Comparison of ENCODE assay signal across 8 cellular contexts in the genomic region with DNA sequence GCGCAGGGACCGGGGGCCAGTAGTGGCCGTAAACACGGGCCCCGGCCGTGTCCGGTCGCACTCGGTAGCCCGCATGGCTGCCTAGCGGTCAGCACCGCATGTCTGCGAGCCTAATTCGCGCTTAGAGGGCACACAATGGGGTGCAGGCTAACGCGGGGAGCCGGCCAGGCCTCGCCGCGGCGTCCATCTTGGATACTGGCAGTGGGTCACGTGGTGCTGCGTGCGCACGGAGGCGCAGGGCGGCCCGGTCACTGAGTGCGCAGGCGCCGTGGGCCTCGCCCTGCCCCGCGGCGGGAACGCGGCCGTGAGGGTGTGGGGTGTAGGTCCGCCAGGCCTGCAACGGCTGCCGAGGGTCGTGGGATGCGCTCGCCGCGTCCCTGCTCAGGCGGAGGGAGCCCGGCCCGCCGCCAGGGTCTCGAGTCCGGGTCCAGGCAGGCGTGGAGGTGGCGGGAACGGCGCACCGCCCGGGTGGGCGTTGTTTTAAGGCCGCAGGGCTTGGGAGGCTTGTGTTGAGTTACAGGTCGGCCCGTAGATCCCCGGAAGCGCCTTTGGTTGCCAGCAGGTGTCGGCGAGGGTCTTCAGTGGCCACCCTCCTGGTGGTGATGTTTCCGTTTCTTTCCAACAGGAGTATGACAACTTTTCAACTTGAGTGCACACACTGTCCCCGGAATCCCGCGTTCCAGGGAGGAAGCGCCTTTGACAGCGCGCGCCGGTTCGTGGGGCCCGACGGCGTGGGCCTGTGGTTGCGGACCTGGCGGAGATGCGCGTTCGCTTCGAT. TPM values are rescaled to one million over a fixed set of nuclear protein-coding genes. Genes with fewer than 3 reads are reported as not detected.
DNase-seq lines count a peak whose midpoint lies in the region; ATAC-seq and TF ChIP-seq lines count a peak whose summit lies in the region.

No MANE protein-coding gene starts in this region.

- peaks cover 1% of the 10 kb centered on the region for H3K4me1 ChIP-seq in ovary (ENCODE audit: insufficient read depth)
- H3K4me1 ChIP-seq in thymus (ENCODE audit: control insufficient read depth, insufficient read depth, low read length), result peaks cover 17% of the 10 kb centered on the region

- intact Hi-C loops in head of caudate nucleus (cut with DNase I) (loop anchor here (2.0 kb wide), 1 partner anchor 43 kb away; no protein-coding TSS in a partner anchor), ovary (cut with DNase I) (loop anchor here in 2 of 4 donors (5.0 to 10.0 kb wide), 2 partner anchors 204 to 1163 kb away; a partner anchor contains a TSS)

- peaks cover 41% of the 10 kb centered on the region for H3K4me1 Mint-ChIP-seq in activated naive CD8-positive, alpha-beta T cell (ENCODE audit: low read depth)

- TF ChIP-seq POLR2A in NB4 (IDR thresholded peaks at IDR 0.05; ENCODE audit: extremely low read depth, insufficient read length) (peak; percentile 91), ovary (IDR thresholded peaks at IDR 0.05) (peak; percentile 99)

- no peaks in the 10 kb centered on the region for H3K9me3 ChIP-seq in ovary
- no peaks in the 10 kb centered on the region for H3K9me3 ChIP-seq in thymus (ENCODE audit: control insufficient read depth)

- H3K27me3 ChIP-seq in ovary (no peaks in the 10 kb centered on the region), thymus (ENCODE audit: control insufficient read depth, insufficient read depth) (no peaks in the 10 kb centered on the region)

- no peaks in the 10 kb centered on the region for H3K9me3 Mint-ChIP-seq in activated naive CD8-positive, alpha-beta T cell (ENCODE audit: low read depth)

- H3K27me3 Mint-ChIP-seq in activated naive CD8-positive, alpha-beta T cell, result no peaks in the 10 kb centered on the region

- TF ChIP-seq EP300 in ovary (IDR thresholded peaks at IDR 0.05), result peak; percentile 65

- peak; percentile 96 for DNase-seq in GM12865 (ENCODE audit: low read depth)
- DNase-seq in NB4 (ENCODE audit: low read depth), result peak; percentile 97
- peak; percentile 90 for DNase-seq in SK-MEL-5 (ENCODE audit: low read depth, low spot score)
- DNase-seq in head of caudate nucleus, result peak; percentile 77 to 97 (median 93)
- DNase-seq in ovary, result peak; percentile 95 to 97 (median 95)

- peak; percentile 53 for ATAC-seq in HG02588 (IDR thresholded peaks at IDR 0.05; ENCODE audit: unreplicated experiment)

- peak overlapping the region; percentile 90 for H3K4me3 Mint-ChIP-seq in activated naive CD8-positive, alpha-beta T cell

- no peak for TF ChIP-seq CTCF in GM12865 (IDR thresholded peaks at IDR 0.05; ENCODE audit: insufficient read depth, low read depth, low read length, missing control alignments)
- TF ChIP-seq CTCF in NB4 (IDR thresholded peaks at IDR 0.05; ENCODE audit: low read depth, low read length), result no peak
- peak in 1 of 3 donors; percentile 24 for TF ChIP-seq CTCF in ovary (IDR thresholded peaks at IDR 0.05)

- peak overlapping the region; percentile 97 to 99 for H3K27ac ChIP-seq in ovary
- peak overlapping the region; percentile 98 for H3K27ac ChIP-seq in thymus (ENCODE audit: low read depth)

- H3K4me3 ChIP-seq in GM12865 (ENCODE audit: low read depth, low read length) (peak overlapping the region; percentile 69), NB4 (ENCODE audit: low read depth, low read length) (peak overlapping the region; percentile 76), ovary (peak overlapping the region; percentile 68), thymus (ENCODE audit: low read length) (peak overlapping the region; percentile 63)

- in situ Hi-C loops in SK-MEL-5 (cut with HindIII; ENCODE audit: low pct_unique_long_range_greater_than_20kb, low sequenced_read_pairs), result no loop called here

- H3K36me3 Mint-ChIP-seq in activated naive CD8-positive, alpha-beta T cell, result no peaks in the 10 kb centered on the region

- WGBS in ovary, 3 donors, result 1% methylated on average over 78 to 86 of the region's 86 CpGs
- under 1% methylated on average over 86 of the region's 86 CpGs for WGBS in thymus

- peak overlapping the region; percentile 96 for H3K27ac Mint-ChIP-seq in activated naive CD8-positive, alpha-beta T cell

- no peaks in the 10 kb centered on the region for H3K36me3 ChIP-seq in ovary
- H3K36me3 ChIP-seq in thymus (ENCODE audit: control insufficient read depth, insufficient read depth), result no peaks in the 10 kb centered on the region

RNA-seq across cellular contexts. Expression of a gene that starts 0.8 kb away (rescaled TPM):
- 14.1 and 15.8 TPM in 2 replicates for total RNA-seq in SK-MEL-5 (2014; rRNA removed; shearing (Covaris generic))
- 42.1 and 63.7 TPM in 2 replicates for polyA plus RNA-seq in SK-MEL-5 (2015; cell fraction: cytosol; rRNA removed)
- 49.6 and 75.9 TPM in 2 replicates for polyA plus RNA-seq in SK-MEL-5 (2015; cell fraction: nucleus; rRNA removed)
- total RNA-seq in ovary, result 10 to 100 TPM; 38.0 to 74.0 (median 46.6) TPM
- polyA plus RNA-seq in ovary (1 to 10 TPM; 7.0 to 8.2 TPM), thymus (7.8 TPM)

Comparison
In these comparisons a context has a peak if more than half of its experiments do, and no peak if none do; other contexts are left out.
1. Peak in every context shown above with its lines: DNase-seq, ATAC-seq, H3K4me3 ChIP-seq and H3K27ac ChIP-seq.